In the genomic region with DNA sequence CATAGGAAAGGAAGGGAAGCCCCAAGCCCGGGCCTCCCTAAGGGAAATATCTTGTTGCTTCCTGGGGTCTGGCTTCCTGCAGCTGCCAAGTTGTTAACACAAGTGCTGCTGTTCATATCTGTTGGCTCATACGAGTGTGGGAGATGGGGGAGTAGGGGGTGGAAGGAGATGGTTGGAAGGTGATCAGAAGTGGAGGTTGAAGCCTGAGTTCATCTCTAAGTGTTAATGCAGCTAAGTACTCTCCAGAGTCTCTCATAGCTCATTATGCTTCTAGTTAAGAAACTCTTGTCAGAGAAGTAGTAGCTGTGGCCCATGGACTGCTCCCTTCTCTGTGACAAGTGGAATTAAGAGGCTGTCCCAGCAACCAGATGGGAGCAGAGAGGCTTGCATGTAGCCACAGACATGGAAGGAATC, we compare ENCODE assay signal across 16 cellular contexts.
DNase-seq lines count a peak whose midpoint lies in the region; ATAC-seq and TF ChIP-seq lines count a peak whose summit lies in the region.
"Had no signal": no experiment of that assay in that cellular context is flagged by ENCODE, and none has a peak within 500 bp of the region (broad histone marks: within the 10 kb centered on the region; RNA-seq: fewer than 3 reads in every experiment).

No MANE protein-coding gene starts in this region.

- no peak for TF ChIP-seq POLR2A in prostate gland (IDR thresholded peaks at IDR 0.05)

- peak; percentile 94 for ATAC-seq in sciatic nerve
- ATAC-seq in HG03025 (IDR thresholded peaks at IDR 0.05; ENCODE audit: low FRiP score, unreplicated experiment): no peak
- ATAC-seq: activated CD4-positive, alpha-beta T cell treated with anti-CD3 and anti-CD28 coated beads for 36 hours; activated naive CD4-positive, alpha-beta T cell treated with anti-CD3 and anti-CD28 coated beads, Interleukin-2, amount 50 U/mL, for 72 hours; effector memory CD8-positive, alpha-beta T cell had no signal

- H3K4me1 ChIP-seq in left ventricle myocardium inferior (peaks cover 9% of the 10 kb centered on the region), prostate gland (replicated peaks) (no peaks in the 10 kb centered on the region)

- WGBS in prostate gland: 7% methylated on average over 2 of the region's 2 CpGs

- no peak overlapping the region for H3K4me3 ChIP-seq in H7 (ENCODE audit: insufficient read depth, low read depth, low read length)
- H3K4me3 ChIP-seq in left ventricle myocardium inferior: no peak overlapping the region
- no peak overlapping the region for H3K4me3 ChIP-seq in prostate gland
- H3K4me3 ChIP-seq: cardiac muscle cell, thoracic aorta had no signal

- H3K9me3 ChIP-seq in left ventricle myocardium inferior (replicated peaks) (no peaks in the 10 kb centered on the region), prostate gland (no peaks in the 10 kb centered on the region)
- H3K9me3 ChIP-seq: thoracic aorta had no signal

- TF ChIP-seq CTCF in left ventricle myocardium inferior (IDR thresholded peaks at IDR 0.05; ENCODE audit: borderline replicate concordance) (no peak), prostate gland (IDR thresholded peaks at IDR 0.05) (no peak)

- H3K27me3 ChIP-seq in H7 (ENCODE audit: control insufficient read depth, insufficient read depth, low read length) (no peaks in the 10 kb centered on the region), left ventricle myocardium inferior (ENCODE audit: low read depth) (no peaks in the 10 kb centered on the region), prostate gland (replicated peaks; ENCODE audit: insufficient read depth) (no peaks in the 10 kb centered on the region)

- DNase-seq in H7 (peak; percentile 1), NCI-H345 treated with DMSO at 0.1 percent for 48 hours (lab: John Stamatoyannopoulos, UW; ENCODE audit: unreplicated experiment) (peak; percentile 10), left ventricle myocardium inferior (no peak), sciatic nerve (ENCODE audit: low spot score) (no peak), prostate gland (ENCODE audit: low spot score) (no peak), hippocampal formation (lab: John Stamatoyannopoulos, UW) (no peak)
- DNase-seq: activated CD4-positive, alpha-beta T cell treated with anti-CD3 and anti-CD28 coated beads for 36 hours; CD4-positive, CD25-positive, alpha-beta regulatory T cell; effector memory CD8-positive, alpha-beta T cell; foreskin fibroblast; GF-D8; stimulated activated CD4-positive, alpha-beta T cell treated with anti-CD3 and anti-CD28 coated beads, Interleukin-1b, Interleukin-23, amount 100 ng/mL, for 48 hours had no signal

- H3K27ac ChIP-seq in left ventricle myocardium inferior (replicated peaks) (peak overlapping the region; percentile 34), prostate gland (no peak overlapping the region)
- H3K27ac ChIP-seq: cardiac muscle cell, thoracic aorta had no signal

- H3K36me3 ChIP-seq in H7 (replicated peaks; ENCODE audit: control insufficient read depth, insufficient read depth, low read length): no peaks in the 10 kb centered on the region
- H3K36me3 ChIP-seq in left ventricle myocardium inferior: no peaks in the 10 kb centered on the region
- no peaks in the 10 kb centered on the region for H3K36me3 ChIP-seq in prostate gland
- H3K36me3 ChIP-seq: cardiac muscle cell, thoracic aorta had no signal

- intact Hi-C loops in left ventricle myocardium inferior (cut with micrococcal nuclease): no loop called here
- intact Hi-C loops in sciatic nerve (cut with DNase I): no loop called here
- intact Hi-C loops in prostate gland (cut with DNase I): no loop called here

Comparison
In these comparisons a context has a peak if more than half of its experiments do, and no peak if none do; other contexts are left out.
1. DNase-seq: peak in H7 (single experiment) and NCI-H345 treated with DMSO at 0.1 percent for 48 hours (single experiment); none in left ventricle myocardium inferior (single experiment), sciatic nerve (single experiment), prostate gland (single experiment) and hippocampal formation (0 of 2).